1 cellular context compared by ENCODE assay signal in genomic region chr3:129314757-129315385, GRCh38.
TF ChIP-seq lines count a peak whose summit lies in the region.

No MANE protein-coding gene starts in this region.

TF ChIP-seq in HepG2, 621 proteins besides CTCF, POLR2A, EP300 and RAD21 (continued from another document and continues in another):
- TF ChIP-seq ZNF280D (CRISPR knock-in tag; IDR thresholded peaks at IDR 0.05) (no peak), NR1H2 (CRISPR knock-in tag; IDR thresholded peaks at IDR 0.05; ENCODE audit: borderline replicate concordance, low read depth) (no peak), HNF1B (CRISPR knock-in tag; IDR thresholded peaks at IDR 0.05) (no peak), FOXP1 (IDR thresholded peaks at IDR 0.05) (no peak), FOXP1 (CRISPR knock-in tag; IDR thresholded peaks at IDR 0.05) (no peak), ZSCAN5A (CRISPR knock-in tag; IDR thresholded peaks at IDR 0.05; ENCODE audit: borderline replicate concordance) (no peak), SOX13 (IDR thresholded peaks at IDR 0.05) (no peak), SOX13 (CRISPR knock-in tag; conservative IDR thresholded peaks at IDR 0.05 in 1 of 2, IDR thresholded peaks at IDR 0.05 in 1 of 2) (peak in 1 of 2 experiments; percentile 43; a peak in 2 of 4 replicates), NR3C1 (CRISPR knock-in tag; IDR thresholded peaks at IDR 0.05) (no peak), ARNTL (CRISPR knock-in tag; IDR thresholded peaks at IDR 0.05) (0 out of 2 replicates have a peak, but pooled peaks have one; percentile 30), HNRNPL (IDR thresholded peaks at IDR 0.05; ENCODE audit: low read depth, low read length) (no peak), NONO (IDR thresholded peaks at IDR 0.05) (no peak), NONO (CRISPR knock-in tag; conservative IDR thresholded peaks at IDR 0.05) (peak; percentile 64; the same call in 1 of the 2 replicates), ADNP (CRISPR knock-in tag; IDR thresholded peaks at IDR 0.05) (no peak), RERE (CRISPR knock-in tag; IDR thresholded peaks at IDR 0.05; ENCODE audit: low read depth) (no peak; the same call in 1 of the 2 replicates), GATAD1 (CRISPR knock-in tag; IDR thresholded peaks at IDR 0.05) (no peak), PREB (CRISPR knock-in tag; IDR thresholded peaks at IDR 0.05) (no peak), ZKSCAN5 (CRISPR knock-in tag; IDR thresholded peaks at IDR 0.05) (no peak), PAX8 (CRISPR knock-in tag; IDR thresholded peaks at IDR 0.05; ENCODE audit: borderline replicate concordance) (no peak; the same call in 1 of the 2 replicates), ZNF44 (CRISPR knock-in tag; IDR thresholded peaks at IDR 0.05) (0 out of 2 replicates have a peak, but pooled peaks have one; percentile 55), ZNF549 (CRISPR knock-in tag; IDR thresholded peaks at IDR 0.05) (no peak), KAT8 (CRISPR knock-in tag; IDR thresholded peaks at IDR 0.05) (no peak; the same call in 1 of the 2 replicates), TSC22D2 (CRISPR knock-in tag; IDR thresholded peaks at IDR 0.05; ENCODE audit: borderline replicate concordance) (no peak), KLF12 (CRISPR knock-in tag; IDR thresholded peaks at IDR 0.05; ENCODE audit: borderline replicate concordance) (peak; percentile 45; the same call in 1 of the 2 replicates), POLR2G (IDR thresholded peaks at IDR 0.05; ENCODE audit: low read depth, low read length) (peak; percentile 27; the same call in 1 of the 2 replicates), ZNF687 (CRISPR knock-in tag; IDR thresholded peaks at IDR 0.05) (peak; percentile 79), ZNF430 (CRISPR knock-in tag; IDR thresholded peaks at IDR 0.05) (no peak), RBFOX2 (IDR thresholded peaks at IDR 0.05; ENCODE audit: low read depth, low read length) (peak; percentile 93), ZNF510 (CRISPR knock-in tag; IDR thresholded peaks at IDR 0.05; ENCODE audit: low read depth) (no peak), PLRG1 (conservative IDR thresholded peaks at IDR 0.05) (no peak), ATF6 (CRISPR knock-in tag; conservative IDR thresholded peaks at IDR 0.05) (no peak)
